ENCODE assay signal across 1 cellular context in genomic region chr3:122312826-122313225, GRCh38.
TF ChIP-seq lines count a peak whose summit lies in the region.

No MANE protein-coding gene starts in this region.

TF ChIP-seq in GM12878, 131 proteins besides CTCF, POLR2A, EP300 and RAD21:
- TF ChIP-seq RUNX3 (IDR thresholded peaks at IDR 0.05; ENCODE audit: low read length) = 0 out of 2 replicates have a peak, but pooled peaks have one; percentile 11
- no peak for TF ChIP-seq STAT3 (IDR thresholded peaks at IDR 0.05; ENCODE audit: low read depth, low read length)
